ENCODE assay signal across 8 cellular contexts in genomic region chr1:32539584-32540571, GRCh38. TPM values are rescaled to one million over a fixed set of nuclear protein-coding genes. Genes with fewer than 3 reads are reported as not detected.
DNase-seq lines count a peak whose midpoint lies in the region; ATAC-seq and TF ChIP-seq lines count a peak whose summit lies in the region.

No MANE protein-coding gene starts in this region.

- H3K4me3 ChIP-seq in AG04450 (ENCODE audit: low read depth, low read length) (peak overlapping the region; percentile 68), GM12865 (ENCODE audit: low read depth, low read length) (peak overlapping the region; percentile 69), cardiac muscle cell (peak overlapping the region; percentile 56)

- H3K27me3 Mint-ChIP-seq in activated naive CD8-positive, alpha-beta T cell treated with anti-CD3 and anti-CD28 coated beads, Interleukin-2, amount 50 U/mL, for 24 hours: peaks cover 71% of the 10 kb centered on the region
- peaks cover 4% of the 10 kb centered on the region for H3K27me3 Mint-ChIP-seq in osteocyte (ENCODE audit: unreplicated experiment)

- ATAC-seq in activated naive CD8-positive, alpha-beta T cell treated with anti-CD3 and anti-CD28 coated beads, Interleukin-2, amount 50 U/mL, for 24 hours: peak; percentile 36
- ATAC-seq in HG02981 (IDR thresholded peaks at IDR 0.05; ENCODE audit: unreplicated experiment): no peak

- H3K27ac ChIP-seq in AG04450 (ENCODE audit: low read depth, low read length): no peak overlapping the region
- H3K27ac ChIP-seq in cardiac muscle cell: no peak overlapping the region

- H3K9me3 ChIP-seq in AG04450 (ENCODE audit: control insufficient read depth, insufficient read depth, low read length) (no peaks in the 10 kb centered on the region), cardiac muscle cell (ENCODE audit: low read depth) (no peaks in the 10 kb centered on the region)

- H3K4me1 Mint-ChIP-seq in activated naive CD8-positive, alpha-beta T cell treated with anti-CD3 and anti-CD28 coated beads, Interleukin-2, amount 50 U/mL, for 24 hours: peaks cover 10% of the 10 kb centered on the region
- peaks cover 21% of the 10 kb centered on the region for H3K4me1 Mint-ChIP-seq in osteocyte (ENCODE audit: unreplicated experiment)

- CTCF ChIA-PET in AG04450 (lab: Charles Lee): interaction anchor here (4.3 kb wide), 1 partner anchor 19 kb away, joined by 46 read pairs; no protein-coding TSS in a partner anchor

- peak overlapping the region; percentile 75 for H3K4me3 Mint-ChIP-seq in activated naive CD8-positive, alpha-beta T cell treated with anti-CD3 and anti-CD28 coated beads, Interleukin-2, amount 50 U/mL, for 24 hours
- H3K4me3 Mint-ChIP-seq in osteocyte (ENCODE audit: unreplicated experiment): peak overlapping the region; percentile 80

- H3K36me3 Mint-ChIP-seq in activated naive CD8-positive, alpha-beta T cell treated with anti-CD3 and anti-CD28 coated beads, Interleukin-2, amount 50 U/mL, for 24 hours (ENCODE audit: low read depth): no peaks in the 10 kb centered on the region
- no peaks in the 10 kb centered on the region for H3K36me3 Mint-ChIP-seq in osteocyte (ENCODE audit: unreplicated experiment)

- H3K9me3 Mint-ChIP-seq in activated naive CD8-positive, alpha-beta T cell treated with anti-CD3 and anti-CD28 coated beads, Interleukin-2, amount 50 U/mL, for 24 hours: no peaks in the 10 kb centered on the region
- H3K9me3 Mint-ChIP-seq in osteocyte (ENCODE audit: unreplicated experiment): no peaks in the 10 kb centered on the region

- POLR2A ChIA-PET in AG04450 (lab: Yijun Ruan, JAX): interaction anchor here (0.5 to 1.1 kb wide), 4 partner anchors 19 to 143 kb away, joined by 3 to 6 read pairs (median 4); partner anchors contain the start of gene RBBP4

- H3K27me3 ChIP-seq in AG04450 (ENCODE audit: control insufficient read depth, insufficient read depth, low read length): peaks cover 9% of the 10 kb centered on the region
- no peaks in the 10 kb centered on the region for H3K27me3 ChIP-seq in cardiac muscle cell

- H3K27ac Mint-ChIP-seq in activated naive CD8-positive, alpha-beta T cell treated with anti-CD3 and anti-CD28 coated beads, Interleukin-2, amount 50 U/mL, for 24 hours: peak overlapping the region; percentile 28
- peak overlapping the region; percentile 44 for H3K27ac Mint-ChIP-seq in osteocyte (ENCODE audit: unreplicated experiment)

- DNase-seq in AG04450 (ENCODE audit: low read depth, low spot score): no peak
- peak; percentile 43 for DNase-seq in GM12865 (ENCODE audit: low read depth)
- peak; percentile 29 for DNase-seq in NCI-H226
- DNase-seq in activated naive CD8-positive, alpha-beta T cell treated with anti-CD3 and anti-CD28 coated beads, Interleukin-2, amount 50 U/mL, for 24 hours: peak; percentile 10
- peak; percentile 48 to 68 for DNase-seq in cardiac muscle cell (ENCODE audit: low read depth in 1 of 2, low spot score in 1 of 2)
- peak; percentile 84 for DNase-seq in osteocyte (ENCODE audit: extremely low spot score, unreplicated experiment)
- DNase-seq in ureter (ENCODE audit: low spot score): no peak

- H3K36me3 ChIP-seq in cardiac muscle cell: no peaks in the 10 kb centered on the region

- TF ChIP-seq CTCF in AG04450 (IDR thresholded peaks at IDR 0.05; ENCODE audit: low read depth, low read length) (no peak), GM12865 (IDR thresholded peaks at IDR 0.05; ENCODE audit: insufficient read depth, low read depth, low read length, missing control alignments) (no peak), cardiac muscle cell (IDR thresholded peaks at IDR 0.05; ENCODE audit: low read depth, low read length) (no peak), osteocyte (IDR thresholded peaks at IDR 0.05) (no peak)

- H3K4me1 ChIP-seq in cardiac muscle cell (ENCODE audit: low read depth): peaks cover 8% of the 10 kb centered on the region

RNA-seq across cellular contexts. Expression of gene ZBTB8A, which starts 0.7 kb away (rescaled TPM):
- 5.0 and 7.2 TPM in 2 replicates for polyA plus RNA-seq in AG04450 (2011; rRNA removed)
- 5.9 and 7.6 TPM in 2 replicates for polyA minus RNA-seq in AG04450 (2011; rRNA and poly(A)+ RNA removed)
- 3.8 and 5.7 TPM in 2 replicates for total RNA-seq in cardiac muscle cell
- polyA plus RNA-seq in cardiac muscle cell: 2.6 and 4.4 TPM in 2 replicates
- 10.7 and 11.5 TPM in 2 replicates for total RNA-seq in osteocyte
- 10.5 TPM for total RNA-seq in ureter

Comparison
In these comparisons a context has a peak if more than half of its experiments do, and no peak if none do; other contexts are left out.
1. DNase-seq: peak in GM12865 (single experiment), NCI-H226 (single experiment), activated naive CD8-positive, alpha-beta T cell treated with anti-CD3 and anti-CD28 coated beads, Interleukin-2, amount 50 U/mL, for 24 hours (single experiment), cardiac muscle cell (2 of 2) and osteocyte (single experiment); none in AG04450 (single experiment) and ureter (single experiment).
2. Peak in every context shown above with its lines, with median percentiles within 50 percentile points of each other: H3K4me3 ChIP-seq.